In the genomic region with DNA sequence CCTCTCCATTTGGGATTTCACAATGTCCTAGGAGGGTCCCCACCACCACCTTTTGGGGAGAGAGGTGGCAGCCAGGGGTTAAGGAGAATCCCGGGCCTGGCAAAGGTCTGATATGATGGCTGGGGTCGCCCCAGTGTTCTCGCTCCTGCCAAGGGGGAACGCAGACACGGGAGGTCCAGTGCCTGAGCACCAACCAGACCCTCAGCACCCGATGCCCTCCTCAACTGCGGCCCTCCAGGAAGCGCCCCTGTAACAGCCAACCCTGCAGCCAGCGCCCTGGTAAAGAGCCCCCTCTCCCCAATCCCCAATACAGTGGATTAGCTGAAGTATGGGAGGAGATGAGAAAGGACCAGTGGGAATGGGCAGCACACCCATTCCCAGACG, we compare ENCODE assay signal across 11 cellular contexts. TPM values are rescaled to one million over a fixed set of nuclear protein-coding genes. Genes with fewer than 3 reads are reported as not detected.
A peak's percentile ranks its signal among the peaks of the same experiment; 100 is the strongest.
DNase-seq lines count a peak whose midpoint lies in the region; ATAC-seq and TF ChIP-seq lines count a peak whose summit lies in the region.
"Had no signal": no experiment of that assay in that cellular context is flagged by ENCODE, and none has a peak within 500 bp of the region (broad histone marks: within the 10 kb centered on the region; RNA-seq: fewer than 3 reads in every experiment).

No MANE protein-coding gene starts in this region.

- no peaks in the 10 kb centered on the region for H3K36me3 ChIP-seq in KMS-11 (ENCODE audit: insufficient read depth)
- peaks cover 0 to 11% (median 4%) of the 10 kb centered on the region in 4 donors for H3K36me3 ChIP-seq in liver (ENCODE audit: control insufficient read depth in 4 of 4, insufficient read depth in 3 of 4, low read depth in 1 of 4, low read length in 3 of 4)

- H3K9ac ChIP-seq in KMS-11 (no peak overlapping the region; the same call in 1 of the 2 replicates), liver (ENCODE audit: low read depth in 1 of 2, low read length in 2 of 2) (no peak overlapping the region)

- H3K27ac Mint-ChIP-seq in activated naive CD8-positive, alpha-beta T cell treated with anti-CD3 and anti-CD28 coated beads for 36 hours: peak overlapping the region; percentile 75
- H3K27ac Mint-ChIP-seq in stimulated activated effector memory CD8-positive, alpha-beta T cell treated with anti-CD3 and anti-CD28 coated beads, Interleukin-12 subunit alpha, Interleukin-12 subunit beta, amount 100 ng/mL, for 72 hours: peak overlapping the region; percentile 97

- no peak overlapping the region for H3K27ac ChIP-seq in KMS-11
- peak overlapping the region; percentile 93 to 100 for H3K27ac ChIP-seq in liver (ENCODE audit: low read depth in 1 of 2, low read length in 2 of 2)

- H3K9me3 ChIP-seq in liver (ENCODE audit: control insufficient read depth in 4 of 4, low read length in 3 of 4): no peaks in the 10 kb centered on the region

- TF ChIP-seq CTCF in KMS-11 (conservative IDR thresholded peaks at IDR 0.05; ENCODE audit: low read depth, low read length) (no peak), liver (IDR thresholded peaks at IDR 0.05; ENCODE audit: low read depth, low read length, missing input control) (no peak)

- H3K36me3 Mint-ChIP-seq in activated naive CD8-positive, alpha-beta T cell treated with anti-CD3 and anti-CD28 coated beads for 36 hours: no peaks in the 10 kb centered on the region
- H3K36me3 Mint-ChIP-seq in stimulated activated effector memory CD8-positive, alpha-beta T cell treated with anti-CD3 and anti-CD28 coated beads, Interleukin-12 subunit alpha, Interleukin-12 subunit beta, amount 100 ng/mL, for 72 hours: peaks cover 38% of the 10 kb centered on the region

- H3K4me1 ChIP-seq in KMS-11 (ENCODE audit: low read depth, poor library complexity, severe bottlenecking): peaks cover 37% of the 10 kb centered on the region
- H3K4me1 ChIP-seq in liver (ENCODE audit: control insufficient read depth in 4 of 4, insufficient read depth in 4 of 4, low read length in 3 of 4): peaks cover 11 to 45% (median 37%) of the 10 kb centered on the region in 4 donors

- H3K4me3 Mint-ChIP-seq in activated naive CD8-positive, alpha-beta T cell treated with anti-CD3 and anti-CD28 coated beads for 36 hours: no peak overlapping the region
- H3K4me3 Mint-ChIP-seq in stimulated activated effector memory CD8-positive, alpha-beta T cell treated with anti-CD3 and anti-CD28 coated beads, Interleukin-12 subunit alpha, Interleukin-12 subunit beta, amount 100 ng/mL, for 72 hours: peak overlapping the region; percentile 88

- WGBS in liver: 69% methylated on average over 10 of the region's 10 CpGs

- H2AFZ ChIP-seq in KMS-11 (ENCODE audit: low read depth): peak overlapping the region; percentile 81; the same call in 1 of the 2 replicates

- DNase-seq in activated naive CD8-positive, alpha-beta T cell treated with anti-CD3 and anti-CD28 coated beads for 36 hours: no peak
- no peak for DNase-seq in stimulated activated effector memory CD8-positive, alpha-beta T cell treated with anti-CD3 and anti-CD28 coated beads, Interleukin-12 subunit alpha, Interleukin-12 subunit beta, amount 100 ng/mL, for 72 hours (ENCODE audit: low spot score in 2 of 2)
- DNase-seq in kidney glomerular epithelial cell (lab: John Stamatoyannopoulos, UW): no peak
- no peak for DNase-seq in iPS-NIHi7 (ENCODE audit: extremely low spot score)
- no peak for DNase-seq in NCI-H1694 treated with DMSO at 0.1 percent for 48 hours (lab: John Stamatoyannopoulos, UW)
- no peak for DNase-seq in dedifferentiated amniotic fluid mesenchymal stem cell (ENCODE audit: extremely low spot score)

- no peaks in the 10 kb centered on the region for H3K9me3 Mint-ChIP-seq in activated naive CD8-positive, alpha-beta T cell treated with anti-CD3 and anti-CD28 coated beads for 36 hours
- H3K9me3 Mint-ChIP-seq in stimulated activated effector memory CD8-positive, alpha-beta T cell treated with anti-CD3 and anti-CD28 coated beads, Interleukin-12 subunit alpha, Interleukin-12 subunit beta, amount 100 ng/mL, for 72 hours: no peaks in the 10 kb centered on the region
- H3K9me3 Mint-ChIP-seq: activated naive CD8-positive, alpha-beta T cell treated with anti-CD3 and anti-CD28 coated beads, Interleukin-2, amount 10 ng/mL, durations not matched to agents 7 days and 5 days; effector memory CD8-positive, alpha-beta T cell; memory B cell had no signal

- H3K27me3 ChIP-seq in KMS-11 (ENCODE audit: insufficient read depth, low read depth) (no peaks in the 10 kb centered on the region), liver (ENCODE audit: control insufficient read depth in 4 of 4, insufficient read depth in 4 of 4, low read length in 3 of 4) (no peaks in the 10 kb centered on the region)

- ATAC-seq in stimulated activated effector memory CD8-positive, alpha-beta T cell treated with anti-CD3 and anti-CD28 coated beads, Interleukin-12 subunit alpha, Interleukin-12 subunit beta, amount 100 ng/mL, for 72 hours: no peak

- peaks cover 35% of the 10 kb centered on the region for H3K4me1 Mint-ChIP-seq in activated naive CD8-positive, alpha-beta T cell treated with anti-CD3 and anti-CD28 coated beads for 36 hours
- peaks cover 48% of the 10 kb centered on the region for H3K4me1 Mint-ChIP-seq in stimulated activated effector memory CD8-positive, alpha-beta T cell treated with anti-CD3 and anti-CD28 coated beads, Interleukin-12 subunit alpha, Interleukin-12 subunit beta, amount 100 ng/mL, for 72 hours

- H3K4me3 ChIP-seq in KMS-11 (IDR thresholded peaks at IDR 0.05; ENCODE audit: insufficient read depth, low read depth, low read length) (no peak overlapping the region), liver (ENCODE audit: low read depth in 1 of 3, low read length in 3 of 3) (no peak overlapping the region)

- no peaks in the 10 kb centered on the region for H3K27me3 Mint-ChIP-seq in activated naive CD8-positive, alpha-beta T cell treated with anti-CD3 and anti-CD28 coated beads for 36 hours
- H3K27me3 Mint-ChIP-seq: activated naive CD8-positive, alpha-beta T cell treated with anti-CD3 and anti-CD28 coated beads, Interleukin-2, amount 10 ng/mL, durations not matched to agents 7 days and 5 days; effector memory CD8-positive, alpha-beta T cell; memory B cell had no signal

- peaks cover 9% of the 10 kb centered on the region; the same call in 1 of the 2 replicates for H3K79me2 ChIP-seq in KMS-11 (ENCODE audit: insufficient read depth, low read depth)

- peak overlapping the region; percentile 100; the same call in 1 of the 2 replicates for H3K4me2 ChIP-seq in KMS-11

- no peaks in the 10 kb centered on the region for H4K20me1 ChIP-seq in KMS-11 (ENCODE audit: insufficient read depth)

- no peak for TF ChIP-seq RAD21 in liver (IDR thresholded peaks at IDR 0.05)

TF ChIP-seq in liver, 16 proteins besides CTCF, POLR2A, EP300 and RAD21 (continues in another document):
- TF ChIP-seq SP1 (IDR thresholded peaks at IDR 0.05) (no peak), YY1 (IDR thresholded peaks at IDR 0.05) (no peak)
- TF ChIP-seq, protein P1, sequence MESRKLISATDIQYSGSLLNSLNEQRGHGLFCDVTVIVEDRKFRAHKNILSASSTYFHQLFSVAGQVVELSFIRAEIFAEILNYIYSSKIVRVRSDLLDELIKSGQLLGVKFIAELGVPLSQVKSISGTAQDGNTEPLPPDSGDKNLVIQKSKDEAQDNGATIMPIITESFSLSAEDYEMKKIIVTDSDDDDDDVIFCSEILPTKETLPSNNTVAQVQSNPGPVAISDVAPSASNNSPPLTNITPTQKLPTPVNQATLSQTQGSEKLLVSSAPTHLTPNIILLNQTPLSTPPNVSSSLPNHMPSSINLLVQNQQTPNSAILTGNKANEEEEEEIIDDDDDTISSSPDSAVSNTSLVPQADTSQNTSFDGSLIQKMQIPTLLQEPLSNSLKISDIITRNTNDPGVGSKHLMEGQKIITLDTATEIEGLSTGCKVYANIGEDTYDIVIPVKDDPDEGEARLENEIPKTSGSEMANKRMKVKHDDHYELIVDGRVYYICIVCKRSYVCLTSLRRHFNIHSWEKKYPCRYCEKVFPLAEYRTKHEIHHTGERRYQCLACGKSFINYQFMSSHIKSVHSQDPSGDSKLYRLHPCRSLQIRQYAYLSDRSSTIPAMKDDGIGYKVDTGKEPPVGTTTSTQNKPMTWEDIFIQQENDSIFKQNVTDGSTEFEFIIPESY (IDR thresholded peaks at IDR 0.05): no peak
- TF ChIP-seq, protein P2, sequence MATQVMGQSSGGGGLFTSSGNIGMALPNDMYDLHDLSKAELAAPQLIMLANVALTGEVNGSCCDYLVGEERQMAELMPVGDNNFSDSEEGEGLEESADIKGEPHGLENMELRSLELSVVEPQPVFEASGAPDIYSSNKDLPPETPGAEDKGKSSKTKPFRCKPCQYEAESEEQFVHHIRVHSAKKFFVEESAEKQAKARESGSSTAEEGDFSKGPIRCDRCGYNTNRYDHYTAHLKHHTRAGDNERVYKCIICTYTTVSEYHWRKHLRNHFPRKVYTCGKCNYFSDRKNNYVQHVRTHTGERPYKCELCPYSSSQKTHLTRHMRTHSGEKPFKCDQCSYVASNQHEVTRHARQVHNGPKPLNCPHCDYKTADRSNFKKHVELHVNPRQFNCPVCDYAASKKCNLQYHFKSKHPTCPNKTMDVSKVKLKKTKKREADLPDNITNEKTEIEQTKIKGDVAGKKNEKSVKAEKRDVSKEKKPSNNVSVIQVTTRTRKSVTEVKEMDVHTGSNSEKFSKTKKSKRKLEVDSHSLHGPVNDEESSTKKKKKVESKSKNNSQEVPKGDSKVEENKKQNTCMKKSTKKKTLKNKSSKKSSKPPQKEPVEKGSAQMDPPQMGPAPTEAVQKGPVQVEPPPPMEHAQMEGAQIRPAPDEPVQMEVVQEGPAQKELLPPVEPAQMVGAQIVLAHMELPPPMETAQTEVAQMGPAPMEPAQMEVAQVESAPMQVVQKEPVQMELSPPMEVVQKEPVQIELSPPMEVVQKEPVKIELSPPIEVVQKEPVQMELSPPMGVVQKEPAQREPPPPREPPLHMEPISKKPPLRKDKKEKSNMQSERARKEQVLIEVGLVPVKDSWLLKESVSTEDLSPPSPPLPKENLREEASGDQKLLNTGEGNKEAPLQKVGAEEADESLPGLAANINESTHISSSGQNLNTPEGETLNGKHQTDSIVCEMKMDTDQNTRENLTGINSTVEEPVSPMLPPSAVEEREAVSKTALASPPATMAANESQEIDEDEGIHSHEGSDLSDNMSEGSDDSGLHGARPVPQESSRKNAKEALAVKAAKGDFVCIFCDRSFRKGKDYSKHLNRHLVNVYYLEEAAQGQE (IDR thresholded peaks at IDR 0.05): no peak

RNA-seq across cellular contexts. Expression of a gene that starts 10.4 kb away (rescaled TPM):
- under 1 TPM; 0.06 to 0.10 TPM for total RNA-seq in activated naive CD8-positive, alpha-beta T cell treated with anti-CD3 and anti-CD28 coated beads for 36 hours
- total RNA-seq in liver: 10 to 100 TPM in 1 of 2 donors, 1 to 10 TPM in 1; 5.6 to 11.5 TPM
- 10 to 100 TPM; 11.4 to 12.2 TPM for polyA plus RNA-seq in liver

RNA-seq across cellular contexts. Expression of a gene that starts 19.8 kb away (rescaled TPM):
- 100 to 1,000 TPM; 209 to 217 TPM for total RNA-seq in activated naive CD8-positive, alpha-beta T cell treated with anti-CD3 and anti-CD28 coated beads for 36 hours
- total RNA-seq in liver: 100 to 1,000 TPM in 1 of 2 donors, 10 to 100 TPM in 1; 94.6 to 181 TPM
- 10 to 100 TPM; 23.4 to 65.4 TPM for polyA plus RNA-seq in liver

RNA-seq across cellular contexts. Expression of a gene that starts 44.1 kb away (rescaled TPM):
- total RNA-seq in activated naive CD8-positive, alpha-beta T cell treated with anti-CD3 and anti-CD28 coated beads for 36 hours: not detected
- not detected for total RNA-seq in liver
- not detected for polyA plus RNA-seq in liver

RNA-seq across cellular contexts. Expression of a gene that starts 51.7 kb away (rescaled TPM):
- total RNA-seq in activated naive CD8-positive, alpha-beta T cell treated with anti-CD3 and anti-CD28 coated beads for 36 hours: under 1 TPM; 0.88 to 0.99 TPM
- 1 to 10 TPM; 5.1 to 8.1 TPM for total RNA-seq in liver
- 10 to 100 TPM; 17.0 to 22.5 TPM for polyA plus RNA-seq in liver

Comparison
In these comparisons a context has a peak if more than half of its experiments do, and no peak if none do; other contexts are left out.
1. RNA of a gene that starts 10.4 kb away (total RNA-seq): 5.6 to 11.5 TPM in liver; 0.06 to 0.10 TPM in activated naive CD8-positive, alpha-beta T cell treated with anti-CD3 and anti-CD28 coated beads for 36 hours; every median in the first group is over 4 times any median in the second.